ENCODE assay signal across 35 cellular contexts in genomic region chrX:64758047-64758446, GRCh38.
"Had no signal": no experiment of that assay in that cellular context is flagged by ENCODE, and none has a peak within 500 bp of the region (broad histone marks: within the 10 kb centered on the region; RNA-seq: fewer than 3 reads in every experiment).

No MANE protein-coding gene starts in this region.

- DNase-seq: Karpas-422, Kasumi-1, KG1, MG63, MM.1S, MV-4-11, NCI-H1048, NCI-H1092, NCI-H1092 treated with DMSO at 0.1 percent for 48 hours, NCI-H1105, NCI-H1105 treated with DMSO at 0.1 percent for 48 hours, NCI-H1417, NCI-H1417 treated with DMSO at 0.1 percent for 48 hours, NCI-H1436, NCI-H1436 treated with DMSO at 0.1 percent for 48 hours, NCI-H146, NCI-H1694, NCI-H1694 treated with DMSO at 0.1 percent for 48 hours, NCI-H187, NCI-H187 treated with DMSO at 0.1 percent for 48 hours, NCI-H1930, NCI-H2029, NCI-H2029 treated with DMSO at 0.1 percent for 48 hours, NCI-H2081, NCI-H2081 treated with DMSO at 0.1 percent for 48 hours, NCI-H2107, NCI-H2171, NCI-H2171 treated with DMSO at 0.1 percent for 48 hours, NCI-H2227 treated with DMSO at 0.1 percent for 48 hours, NCI-H226, NCI-H446, NCI-H446 treated with DMSO at 0.1 percent for 48 hours, NCI-H510A, NCI-H510A treated with DMSO at 0.1 percent for 48 hours had no signal

- H3K36me3 ChIP-seq: MG63 had no signal

- H3K9me3 ChIP-seq: MG63 had no signal

- H3K27me3 ChIP-seq: MG63 had no signal

- H3K4me3 ChIP-seq: MG63 had no signal

- H3K27ac ChIP-seq: KMS-11 had no signal

- H3K4me2 ChIP-seq: KMS-11 had no signal

- H3K9ac ChIP-seq: KMS-11 had no signal
